In genomic region chr17:66296289-66296725, GRCh38 we compare ENCODE assay signal across 26 cellular contexts.
"Had no signal": no experiment of that assay in that cellular context is flagged by ENCODE, and none has a peak within 500 bp of the region (broad histone marks: within the 10 kb centered on the region; RNA-seq: fewer than 3 reads in every experiment).

No MANE protein-coding gene starts in this region.

- H3K27ac ChIP-seq: brain microvascular endothelial cell, coronary artery, dorsolateral prefrontal cortex, gastrocnemius medialis, parathyroid adenoma, right atrium auricular region, testis, upper lobe of left lung, vagina, WERI-Rb-1 had no signal

- H3K27ac Mint-ChIP-seq: activated naive CD4-positive, alpha-beta T cell treated with anti-CD3 and anti-CD28 coated beads, Interleukin-2, amount 10 ng/mL, durations not matched to agents 7 days and 5 days; activated naive CD8-positive, alpha-beta T cell treated with anti-CD3 and anti-CD28 coated beads, Interleukin-2, amount 10 ng/mL, durations not matched to agents 7 days and 5 days; activated T-helper 1 cell treated with anti-CD3 and anti-CD28 coated beads, Interleukin-12 subunit alpha, Interleukin-12 subunit beta, Interleukin-2, Interleukin-4 antibody, amounts not matched to agents 30 ng/mL and 10 ng/mL and 1 ng/mL, durations not matched to agents 14 hours and 24 hours and 36 hours; effector memory CD8-positive, alpha-beta T cell had no signal

- DNase-seq: activated CD4-positive, alpha-beta T cell treated with anti-CD3 and anti-CD28 coated beads for 48 hours; activated CD4-positive, alpha-beta T cell treated with anti-CD3 and anti-CD28 coated beads, Interleukin-2, amount 50 U/mL, for 48 hours; activated effector memory CD4-positive, alpha-beta T cell treated with anti-CD3 and anti-CD28 coated beads, Interleukin-2, amount 50 U/mL, for 16 hours; activated naive CD4-positive, alpha-beta T cell treated with anti-CD3 and anti-CD28 coated beads, Interleukin-2, amount 10 ng/mL, durations not matched to agents 7 days and 5 days; activated naive CD8-positive, alpha-beta T cell treated with anti-CD3 and anti-CD28 coated beads, Interleukin-2, amount 10 ng/mL, durations not matched to agents 7 days and 5 days; activated T-cell treated with anti-CD3 and anti-CD28 coated beads, Interleukin-2, amount 50 U/mL, for 1 hour; amniotic stem cell; brain microvascular endothelial cell; dorsolateral prefrontal cortex; effector memory CD8-positive, alpha-beta T cell; gastrocnemius medialis; glutamatergic neuron; mammary epithelial cell; naive thymus-derived CD4-positive, alpha-beta T cell; nucleus accumbens; stimulated activated CD4-positive, alpha-beta T cell treated with anti-CD3 and anti-CD28 coated beads, Interleukin-15, amount 100 ng/mL, for 24 hours; stimulated activated naive CD4-positive, alpha-beta T cell treated with Interleukin-2 at 50 U/mL for 16 hours; testis; upper lobe of left lung; WERI-Rb-1 had no signal

- H3K9me3 ChIP-seq: gastrocnemius medialis, right atrium auricular region, testis, upper lobe of left lung, vagina had no signal

- H3K4me3 Mint-ChIP-seq: activated naive CD4-positive, alpha-beta T cell treated with anti-CD3 and anti-CD28 coated beads, Interleukin-2, amount 10 ng/mL, durations not matched to agents 7 days and 5 days; activated naive CD8-positive, alpha-beta T cell treated with anti-CD3 and anti-CD28 coated beads, Interleukin-2, amount 10 ng/mL, durations not matched to agents 7 days and 5 days; activated T-helper 1 cell treated with anti-CD3 and anti-CD28 coated beads, Interleukin-12 subunit alpha, Interleukin-12 subunit beta, Interleukin-2, Interleukin-4 antibody, amounts not matched to agents 30 ng/mL and 10 ng/mL and 1 ng/mL, durations not matched to agents 14 hours and 24 hours and 36 hours; effector memory CD8-positive, alpha-beta T cell; naive thymus-derived CD4-positive, alpha-beta T cell had no signal

- H3K4me1 ChIP-seq: parathyroid adenoma, testis had no signal

- H3K9me3 Mint-ChIP-seq: activated naive CD4-positive, alpha-beta T cell treated with anti-CD3 and anti-CD28 coated beads, Interleukin-2, amount 10 ng/mL, durations not matched to agents 7 days and 5 days; activated T-helper 1 cell treated with anti-CD3 and anti-CD28 coated beads, Interleukin-12 subunit alpha, Interleukin-12 subunit beta, Interleukin-2, Interleukin-4 antibody, amounts not matched to agents 30 ng/mL and 10 ng/mL and 1 ng/mL, durations not matched to agents 14 hours and 24 hours and 36 hours; effector memory CD8-positive, alpha-beta T cell; naive thymus-derived CD4-positive, alpha-beta T cell had no signal

- H3K27me3 Mint-ChIP-seq: effector memory CD8-positive, alpha-beta T cell had no signal

- ATAC-seq: activated CD4-positive, CD25-positive, alpha-beta regulatory T cell treated with anti-CD3 and anti-CD28 coated beads, Interleukin-2, amount 50 U/mL, for 24 hours; effector memory CD8-positive, alpha-beta T cell; naive thymus-derived CD4-positive, alpha-beta T cell had no signal

- H3K36me3 ChIP-seq: brain microvascular endothelial cell, gastrocnemius medialis, right atrium auricular region, upper lobe of left lung, vagina, WERI-Rb-1 had no signal

- H3K4me3 ChIP-seq: coronary artery, dorsolateral prefrontal cortex, gastrocnemius medialis, right atrium auricular region, testis, upper lobe of left lung, vagina had no signal

- H3K27me3 ChIP-seq: brain microvascular endothelial cell, dorsolateral prefrontal cortex, gastrocnemius medialis, right atrium auricular region, testis, upper lobe of left lung, vagina had no signal
